1 cellular context compared by ENCODE assay signal in genomic region chr12:124805876-124806668, GRCh38.
TF ChIP-seq lines count a peak whose summit lies in the region.

No MANE protein-coding gene starts in this region.

TF ChIP-seq in H1, 55 proteins besides CTCF, POLR2A, EP300 and RAD21:
- TF ChIP-seq ATF2 (IDR thresholded peaks at IDR 0.05; ENCODE audit: low read length) (no peak), TBP (IDR thresholded peaks at IDR 0.05; ENCODE audit: low read depth, low read length) (no peak), RNF2 (IDR thresholded peaks at IDR 0.05; ENCODE audit: borderline replicate concordance, low read depth, low read length, missing control alignments, poor library complexity, severe bottlenecking) (no peak), KDM1A (IDR thresholded peaks at IDR 0.05; ENCODE audit: borderline replicate concordance, low read length) (no peak), BCL11A (IDR thresholded peaks at IDR 0.05; ENCODE audit: low read depth in 2 of 2, low read length in 2 of 2) (no peak), SP4 (IDR thresholded peaks at IDR 0.05; ENCODE audit: low read length) (no peak), CHD2 (IDR thresholded peaks at IDR 0.05; ENCODE audit: low read length) (no peak), MAX (IDR thresholded peaks at IDR 0.05) (no peak), NANOG (IDR thresholded peaks at IDR 0.05; ENCODE audit: insufficient read depth, low read depth, low read length, poor library complexity, severe bottlenecking) (no peak), SIN3A (conservative IDR thresholded peaks at IDR 0.05 in 1 of 2, IDR thresholded peaks at IDR 0.05 in 1 of 2; ENCODE audit: low read depth in 1 of 2, low read length in 2 of 2) (no peak), CTBP2 (IDR thresholded peaks at IDR 0.05; ENCODE audit: borderline replicate concordance, insufficient read depth, insufficient read length, low read length) (no peak), MAFK (IDR thresholded peaks at IDR 0.05; ENCODE audit: low read depth, low read length) (no peak), EZH2 (IDR thresholded peaks at IDR 0.05; ENCODE audit: low read depth, low read length, severe bottlenecking) (no peak), SIRT6 (IDR thresholded peaks at IDR 0.05; ENCODE audit: low read length) (no peak), SP1 (IDR thresholded peaks at IDR 0.05; ENCODE audit: low read depth, low read length) (no peak), PHF8 (conservative IDR thresholded peaks at IDR 0.05; ENCODE audit: low read depth, low read length) (no peak)
